ENCODE assay signal across 1 cellular context in genomic region chr20:20837574-20838021, GRCh38.
TF ChIP-seq lines count a peak whose summit lies in the region.

No MANE protein-coding gene starts in this region.

TF ChIP-seq in H1, 55 proteins besides CTCF, POLR2A, EP300 and RAD21 (continued from another document):
- TF ChIP-seq, protein P1, sequence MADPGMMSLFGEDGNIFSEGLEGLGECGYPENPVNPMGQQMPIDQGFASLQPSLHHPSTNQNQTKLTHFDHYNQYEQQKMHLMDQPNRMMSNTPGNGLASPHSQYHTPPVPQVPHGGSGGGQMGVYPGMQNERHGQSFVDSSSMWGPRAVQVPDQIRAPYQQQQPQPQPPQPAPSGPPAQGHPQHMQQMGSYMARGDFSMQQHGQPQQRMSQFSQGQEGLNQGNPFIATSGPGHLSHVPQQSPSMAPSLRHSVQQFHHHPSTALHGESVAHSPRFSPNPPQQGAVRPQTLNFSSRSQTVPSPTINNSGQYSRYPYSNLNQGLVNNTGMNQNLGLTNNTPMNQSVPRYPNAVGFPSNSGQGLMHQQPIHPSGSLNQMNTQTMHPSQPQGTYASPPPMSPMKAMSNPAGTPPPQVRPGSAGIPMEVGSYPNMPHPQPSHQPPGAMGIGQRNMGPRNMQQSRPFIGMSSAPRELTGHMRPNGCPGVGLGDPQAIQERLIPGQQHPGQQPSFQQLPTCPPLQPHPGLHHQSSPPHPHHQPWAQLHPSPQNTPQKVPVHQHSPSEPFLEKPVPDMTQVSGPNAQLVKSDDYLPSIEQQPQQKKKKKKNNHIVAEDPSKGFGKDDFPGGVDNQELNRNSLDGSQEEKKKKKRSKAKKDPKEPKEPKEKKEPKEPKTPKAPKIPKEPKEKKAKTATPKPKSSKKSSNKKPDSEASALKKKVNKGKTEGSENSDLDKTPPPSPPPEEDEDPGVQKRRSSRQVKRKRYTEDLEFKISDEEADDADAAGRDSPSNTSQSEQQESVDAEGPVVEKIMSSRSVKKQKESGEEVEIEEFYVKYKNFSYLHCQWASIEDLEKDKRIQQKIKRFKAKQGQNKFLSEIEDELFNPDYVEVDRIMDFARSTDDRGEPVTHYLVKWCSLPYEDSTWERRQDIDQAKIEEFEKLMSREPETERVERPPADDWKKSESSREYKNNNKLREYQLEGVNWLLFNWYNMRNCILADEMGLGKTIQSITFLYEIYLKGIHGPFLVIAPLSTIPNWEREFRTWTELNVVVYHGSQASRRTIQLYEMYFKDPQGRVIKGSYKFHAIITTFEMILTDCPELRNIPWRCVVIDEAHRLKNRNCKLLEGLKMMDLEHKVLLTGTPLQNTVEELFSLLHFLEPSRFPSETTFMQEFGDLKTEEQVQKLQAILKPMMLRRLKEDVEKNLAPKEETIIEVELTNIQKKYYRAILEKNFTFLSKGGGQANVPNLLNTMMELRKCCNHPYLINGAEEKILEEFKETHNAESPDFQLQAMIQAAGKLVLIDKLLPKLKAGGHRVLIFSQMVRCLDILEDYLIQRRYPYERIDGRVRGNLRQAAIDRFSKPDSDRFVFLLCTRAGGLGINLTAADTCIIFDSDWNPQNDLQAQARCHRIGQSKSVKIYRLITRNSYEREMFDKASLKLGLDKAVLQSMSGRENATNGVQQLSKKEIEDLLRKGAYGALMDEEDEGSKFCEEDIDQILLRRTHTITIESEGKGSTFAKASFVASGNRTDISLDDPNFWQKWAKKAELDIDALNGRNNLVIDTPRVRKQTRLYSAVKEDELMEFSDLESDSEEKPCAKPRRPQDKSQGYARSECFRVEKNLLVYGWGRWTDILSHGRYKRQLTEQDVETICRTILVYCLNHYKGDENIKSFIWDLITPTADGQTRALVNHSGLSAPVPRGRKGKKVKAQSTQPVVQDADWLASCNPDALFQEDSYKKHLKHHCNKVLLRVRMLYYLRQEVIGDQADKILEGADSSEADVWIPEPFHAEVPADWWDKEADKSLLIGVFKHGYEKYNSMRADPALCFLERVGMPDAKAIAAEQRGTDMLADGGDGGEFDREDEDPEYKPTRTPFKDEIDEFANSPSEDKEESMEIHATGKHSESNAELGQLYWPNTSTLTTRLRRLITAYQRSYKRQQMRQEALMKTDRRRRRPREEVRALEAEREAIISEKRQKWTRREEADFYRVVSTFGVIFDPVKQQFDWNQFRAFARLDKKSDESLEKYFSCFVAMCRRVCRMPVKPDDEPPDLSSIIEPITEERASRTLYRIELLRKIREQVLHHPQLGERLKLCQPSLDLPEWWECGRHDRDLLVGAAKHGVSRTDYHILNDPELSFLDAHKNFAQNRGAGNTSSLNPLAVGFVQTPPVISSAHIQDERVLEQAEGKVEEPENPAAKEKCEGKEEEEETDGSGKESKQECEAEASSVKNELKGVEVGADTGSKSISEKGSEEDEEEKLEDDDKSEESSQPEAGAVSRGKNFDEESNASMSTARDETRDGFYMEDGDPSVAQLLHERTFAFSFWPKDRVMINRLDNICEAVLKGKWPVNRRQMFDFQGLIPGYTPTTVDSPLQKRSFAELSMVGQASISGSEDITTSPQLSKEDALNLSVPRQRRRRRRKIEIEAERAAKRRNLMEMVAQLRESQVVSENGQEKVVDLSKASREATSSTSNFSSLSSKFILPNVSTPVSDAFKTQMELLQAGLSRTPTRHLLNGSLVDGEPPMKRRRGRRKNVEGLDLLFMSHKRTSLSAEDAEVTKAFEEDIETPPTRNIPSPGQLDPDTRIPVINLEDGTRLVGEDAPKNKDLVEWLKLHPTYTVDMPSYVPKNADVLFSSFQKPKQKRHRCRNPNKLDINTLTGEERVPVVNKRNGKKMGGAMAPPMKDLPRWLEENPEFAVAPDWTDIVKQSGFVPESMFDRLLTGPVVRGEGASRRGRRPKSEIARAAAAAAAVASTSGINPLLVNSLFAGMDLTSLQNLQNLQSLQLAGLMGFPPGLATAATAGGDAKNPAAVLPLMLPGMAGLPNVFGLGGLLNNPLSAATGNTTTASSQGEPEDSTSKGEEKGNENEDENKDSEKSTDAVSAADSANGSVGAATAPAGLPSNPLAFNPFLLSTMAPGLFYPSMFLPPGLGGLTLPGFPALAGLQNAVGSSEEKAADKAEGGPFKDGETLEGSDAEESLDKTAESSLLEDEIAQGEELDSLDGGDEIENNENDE (IDR thresholded peaks at IDR 0.05; ENCODE audit: insufficient replicate concordance, low read length) = no peak
TF ChIP-seq in H1: peak in this region for 0.
